36 cellular contexts compared by ENCODE assay signal in genomic region chrX:155615938-155616337, GRCh38.
"Had no signal": no experiment of that assay in that cellular context is flagged by ENCODE, and none has a peak within 500 bp of the region (broad histone marks: within the 10 kb centered on the region; RNA-seq: fewer than 3 reads in every experiment).

No MANE protein-coding gene starts in this region.

- H3K9me3 ChIP-seq: MG63 had no signal

- DNase-seq: Karpas-422, Kasumi-1, MG63, MM.1S, MV-4-11, NCI-H1048, NCI-H1092, NCI-H1092 treated with DMSO at 0.1 percent for 48 hours, NCI-H1105, NCI-H1105 treated with DMSO at 0.1 percent for 48 hours, NCI-H1417, NCI-H1417 treated with DMSO at 0.1 percent for 48 hours, NCI-H1436 treated with DMSO at 0.1 percent for 48 hours, NCI-H146, NCI-H1694, NCI-H1694 treated with DMSO at 0.1 percent for 48 hours, NCI-H187, NCI-H187 treated with DMSO at 0.1 percent for 48 hours, NCI-H1930, NCI-H2029, NCI-H2029 treated with DMSO at 0.1 percent for 48 hours, NCI-H2081, NCI-H2081 treated with DMSO at 0.1 percent for 48 hours, NCI-H2107, NCI-H2171, NCI-H2171 treated with DMSO at 0.1 percent for 48 hours, NCI-H2227 treated with DMSO at 0.1 percent for 48 hours, NCI-H345, NCI-H446, NCI-H446 treated with DMSO at 0.1 percent for 48 hours, NCI-H510A, NCI-H510A treated with DMSO at 0.1 percent for 48 hours, NCI-H524, NCI-H524 treated with DMSO at 0.1 percent for 48 hours, NCI-H526, NCI-H526 treated with DMSO at 0.1 percent for 48 hours had no signal

- H3K4me3 ChIP-seq: MG63 had no signal

- H3K27me3 ChIP-seq: MG63 had no signal

- H3K36me3 ChIP-seq: MG63 had no signal
